Comparison of ENCODE assay signal across 23 cellular contexts in genomic region chr7:20376796-20377195, GRCh38.
"Had no signal": no experiment of that assay in that cellular context is flagged by ENCODE, and none has a peak within 500 bp of the region (broad histone marks: within the 10 kb centered on the region; RNA-seq: fewer than 3 reads in every experiment).

No MANE protein-coding gene starts in this region.

- H3K27ac ChIP-seq: coronary artery, epithelial cell of prostate, esophagus squamous epithelium, gastrocnemius medialis, heart right ventricle, left lung, lower lobe of right lung had no signal

- H3K4me3 ChIP-seq: coronary artery, dorsolateral prefrontal cortex, esophagus squamous epithelium, gastrocnemius medialis, heart right ventricle, left lung, lower lobe of right lung, mucosa of descending colon had no signal

- DNase-seq: dermis blood vessel endothelial cell; effector CD4-positive, alpha-beta T cell; effector memory CD8-positive, alpha-beta T cell; endodermal cell; erythroblast; esophagus squamous epithelium; foreskin fibroblast; foreskin melanocyte; gastrocnemius medialis; glutamatergic neuron; head of caudate nucleus; heart right ventricle; hippocampal formation; left cardiac atrium; left lung; left ventricle myocardium superior; lower lobe of right lung; mesenchymal stem cell; mucosa of descending colon had no signal

- H3K27me3 ChIP-seq: dorsolateral prefrontal cortex, esophagus squamous epithelium, gastrocnemius medialis, heart right ventricle, left lung had no signal

- H3K36me3 ChIP-seq: gastrocnemius medialis, left lung, lower lobe of right lung had no signal

- H3K4me1 ChIP-seq: esophagus squamous epithelium, gastrocnemius medialis, heart right ventricle, left lung, lower lobe of right lung had no signal

- ATAC-seq: effector memory CD8-positive, alpha-beta T cell; esophagus mucosa; gastrocnemius medialis; heart right ventricle; left cardiac atrium; left lung; left ventricle myocardium superior; lower lobe of right lung; mucosa of descending colon had no signal

- H3K9me3 ChIP-seq: esophagus squamous epithelium, gastrocnemius medialis, heart right ventricle, left lung, lower lobe of right lung, mucosa of descending colon had no signal
